ENCODE assay signal across 12 cellular contexts in genomic region chr19:37928527-37929286, GRCh38. TPM values are rescaled to one million over a fixed set of nuclear protein-coding genes. Genes with fewer than 3 reads are reported as not detected.
A peak's percentile ranks its signal among the peaks of the same experiment; 100 is the strongest.
DNase-seq lines count a peak whose midpoint lies in the region; ATAC-seq and TF ChIP-seq lines count a peak whose summit lies in the region.
"Had no signal": no experiment of that assay in that cellular context is flagged by ENCODE, and none has a peak within 500 bp of the region (broad histone marks: within the 10 kb centered on the region; RNA-seq: fewer than 3 reads in every experiment).

No MANE protein-coding gene starts in this region.

- no peak for TF ChIP-seq CTCF in GM06990 (IDR thresholded peaks at IDR 0.05; ENCODE audit: insufficient read depth, low read length, poor library complexity, severe bottlenecking)

- no peaks in the 10 kb centered on the region for H3K27me3 Mint-ChIP-seq in dendritic cell treated with granulocyte-macrophage colony-stimulating factor and Interleukin-4, amounts not matched to agents 40 ng/mL and 50 ng/mL, for 4 days
- no peaks in the 10 kb centered on the region for H3K27me3 Mint-ChIP-seq in T-helper 2 cell treated with Interferon-gamma antibody and Interleukin-4, amounts not matched to agents 5 μg/mL and 100 μg/mL, for 36 hours (ENCODE audit: low read depth)
- no peaks in the 10 kb centered on the region for H3K27me3 Mint-ChIP-seq in activated T-helper 1 cell treated with anti-CD3 and anti-CD28 coated beads, Interleukin-12 subunit alpha, Interleukin-12 subunit beta, Interleukin-2, Interleukin-4 antibody, amounts not matched to agents 30 ng/mL and 10 ng/mL and 1 ng/mL, durations not matched to agents 14 hours and 24 hours and 36 hours (ENCODE audit: insufficient read depth)

- no peaks in the 10 kb centered on the region for H3K9me3 Mint-ChIP-seq in dendritic cell treated with granulocyte-macrophage colony-stimulating factor and Interleukin-4, amounts not matched to agents 40 ng/mL and 50 ng/mL, for 4 days
- no peaks in the 10 kb centered on the region for H3K9me3 Mint-ChIP-seq in T-helper 2 cell treated with Interferon-gamma antibody and Interleukin-4, amounts not matched to agents 5 μg/mL and 100 μg/mL, for 36 hours
- peaks cover 4% of the 10 kb centered on the region for H3K9me3 Mint-ChIP-seq in activated T-helper 1 cell treated with anti-CD3 and anti-CD28 coated beads, Interleukin-12 subunit alpha, Interleukin-12 subunit beta, Interleukin-2, Interleukin-4 antibody, amounts not matched to agents 30 ng/mL and 10 ng/mL and 1 ng/mL, durations not matched to agents 14 hours and 24 hours and 36 hours

- H3K27ac Mint-ChIP-seq in dendritic cell treated with granulocyte-macrophage colony-stimulating factor and Interleukin-4, amounts not matched to agents 40 ng/mL and 50 ng/mL, for 4 days, result peak overlapping the region; percentile 54
- no peak overlapping the region for H3K27ac Mint-ChIP-seq in T-helper 2 cell treated with Interferon-gamma antibody and Interleukin-4, amounts not matched to agents 5 μg/mL and 100 μg/mL, for 36 hours
- H3K27ac Mint-ChIP-seq in activated T-helper 1 cell treated with anti-CD3 and anti-CD28 coated beads, Interleukin-12 subunit alpha, Interleukin-12 subunit beta, Interleukin-2, Interleukin-4 antibody, amounts not matched to agents 30 ng/mL and 10 ng/mL and 1 ng/mL, durations not matched to agents 14 hours and 24 hours and 36 hours, result no peak overlapping the region

- H3K4me1 Mint-ChIP-seq in dendritic cell treated with granulocyte-macrophage colony-stimulating factor and Interleukin-4, amounts not matched to agents 40 ng/mL and 50 ng/mL, for 4 days (ENCODE audit: low read depth), result peaks cover 70% of the 10 kb centered on the region
- H3K4me1 Mint-ChIP-seq in T-helper 2 cell treated with Interferon-gamma antibody and Interleukin-4, amounts not matched to agents 5 μg/mL and 100 μg/mL, for 36 hours (ENCODE audit: low read depth), result no peaks in the 10 kb centered on the region
- no peaks in the 10 kb centered on the region for H3K4me1 Mint-ChIP-seq in activated T-helper 1 cell treated with anti-CD3 and anti-CD28 coated beads, Interleukin-12 subunit alpha, Interleukin-12 subunit beta, Interleukin-2, Interleukin-4 antibody, amounts not matched to agents 30 ng/mL and 10 ng/mL and 1 ng/mL, durations not matched to agents 14 hours and 24 hours and 36 hours (ENCODE audit: low read depth)

- peaks cover 13% of the 10 kb centered on the region for H3K36me3 Mint-ChIP-seq in dendritic cell treated with granulocyte-macrophage colony-stimulating factor and Interleukin-4, amounts not matched to agents 40 ng/mL and 50 ng/mL, for 4 days (ENCODE audit: low read depth)
- no peaks in the 10 kb centered on the region for H3K36me3 Mint-ChIP-seq in T-helper 2 cell treated with Interferon-gamma antibody and Interleukin-4, amounts not matched to agents 5 μg/mL and 100 μg/mL, for 36 hours (ENCODE audit: low read depth)
- H3K36me3 Mint-ChIP-seq in activated T-helper 1 cell treated with anti-CD3 and anti-CD28 coated beads, Interleukin-12 subunit alpha, Interleukin-12 subunit beta, Interleukin-2, Interleukin-4 antibody, amounts not matched to agents 30 ng/mL and 10 ng/mL and 1 ng/mL, durations not matched to agents 14 hours and 24 hours and 36 hours (ENCODE audit: low read depth), result peaks cover 2% of the 10 kb centered on the region

- H3K4me3 ChIP-seq in GM06990 (replicated peaks; ENCODE audit: low read depth, low read length), result no peak overlapping the region
- H3K4me3 ChIP-seq: psoas muscle had no signal

- intact Hi-C loops in dendritic cell treated with granulocyte-macrophage colony-stimulating factor and Interleukin-4, amounts not matched to agents 40 ng/mL and 50 ng/mL, for 4 days (cut with micrococcal nuclease), result no loop called here
- intact Hi-C loops in activated T-helper 1 cell treated with anti-CD3 and anti-CD28 coated beads, Interleukin-12 subunit alpha, Interleukin-12 subunit beta, Interleukin-2, Interleukin-4 antibody, amounts not matched to agents 30 ng/mL and 10 ng/mL and 1 ng/mL, durations not matched to agents 14 hours and 24 hours and 36 hours (cut with micrococcal nuclease), result no loop called here

- H3K4me3 Mint-ChIP-seq in dendritic cell treated with granulocyte-macrophage colony-stimulating factor and Interleukin-4, amounts not matched to agents 40 ng/mL and 50 ng/mL, for 4 days, result no peak overlapping the region
- no peak overlapping the region for H3K4me3 Mint-ChIP-seq in T-helper 2 cell treated with Interferon-gamma antibody and Interleukin-4, amounts not matched to agents 5 μg/mL and 100 μg/mL, for 36 hours
- H3K4me3 Mint-ChIP-seq in activated T-helper 1 cell treated with anti-CD3 and anti-CD28 coated beads, Interleukin-12 subunit alpha, Interleukin-12 subunit beta, Interleukin-2, Interleukin-4 antibody, amounts not matched to agents 30 ng/mL and 10 ng/mL and 1 ng/mL, durations not matched to agents 14 hours and 24 hours and 36 hours, result no peak overlapping the region

- DNase-seq in GM06990 (ENCODE audit: extremely low read depth, insufficient read length) (peak; percentile 73), cortex of kidney (lab: John Stamatoyannopoulos, UW) (no peak)
- no peak for DNase-seq in T-helper 2 cell treated with Interferon-gamma antibody and Interleukin-4, amounts not matched to agents 5 μg/mL and 100 μg/mL, for 36 hours (ENCODE audit: low spot score)
- no peak for DNase-seq in activated T-helper 1 cell treated with anti-CD3 and anti-CD28 coated beads, Interleukin-12 subunit alpha, Interleukin-12 subunit beta, Interleukin-2, Interleukin-4 antibody, amounts not matched to agents 30 ng/mL and 10 ng/mL and 1 ng/mL, durations not matched to agents 14 hours and 24 hours and 36 hours (ENCODE audit: low spot score)
- DNase-seq: activated effector memory CD4-positive, alpha-beta T cell treated with anti-CD3 and anti-CD28 coated beads, Interleukin-2, amount 50 U/mL, for 16 hours; NCI-H446; psoas muscle had no signal

- no peaks in the 10 kb centered on the region for H3K27me3 ChIP-seq in GM06990 (replicated peaks; ENCODE audit: control insufficient read depth, insufficient read depth, low read length)

- peaks cover 3% of the 10 kb centered on the region for H3K36me3 ChIP-seq in GM06990 (ENCODE audit: control insufficient read depth, insufficient read depth, low read length)

- ATAC-seq in GM21423 (IDR thresholded peaks at IDR 0.05; ENCODE audit: unreplicated experiment), result peak; percentile 46
- ATAC-seq in HG03571 (IDR thresholded peaks at IDR 0.05; ENCODE audit: unreplicated experiment), result peak; percentile 52
- no peak for ATAC-seq in GM21526 (IDR thresholded peaks at IDR 0.05; ENCODE audit: low FRiP score, unreplicated experiment)
- ATAC-seq: psoas muscle had no signal

RNA-seq across cellular contexts. Expression of gene SIPA1L3, which starts 21.7 kb away (rescaled TPM):
- 16.7 and 18.4 TPM in 2 replicates for total RNA-seq in activated T-helper 1 cell treated with anti-CD3 and anti-CD28 coated beads, Interleukin-12 subunit alpha, Interleukin-12 subunit beta, Interleukin-2, Interleukin-4 antibody, amounts not matched to agents 30 ng/mL and 10 ng/mL and 1 ng/mL, durations not matched to agents 14 hours and 24 hours and 36 hours

RNA-seq across cellular contexts. Expression of gene WDR87, which starts 22.3 kb away (rescaled TPM):
- not detected in 2 replicates for total RNA-seq in activated T-helper 1 cell treated with anti-CD3 and anti-CD28 coated beads, Interleukin-12 subunit alpha, Interleukin-12 subunit beta, Interleukin-2, Interleukin-4 antibody, amounts not matched to agents 30 ng/mL and 10 ng/mL and 1 ng/mL, durations not matched to agents 14 hours and 24 hours and 36 hours
- total RNA-seq: psoas muscle, temporal lobe had no signal
